8 cellular contexts compared by ENCODE assay signal in genomic region chr3:183447206-183448001, GRCh38. TPM values are rescaled to one million over a fixed set of nuclear protein-coding genes. Genes with fewer than 3 reads are reported as not detected.
DNase-seq lines count a peak whose midpoint lies in the region; ATAC-seq and TF ChIP-seq lines count a peak whose summit lies in the region.

No MANE protein-coding gene starts in this region.

- H3K27me3 ChIP-seq in left lung: no peaks in the 10 kb centered on the region

- POLR2A ChIA-PET in AG04449 (lab: Yijun Ruan, JAX): no interaction called here
- POLR2A ChIA-PET in activated CD4-positive, alpha-beta T cell treated with anti-CD3 and anti-CD28 coated beads, Interleukin-2, amount 10 ng/mL, durations not matched to agents 7 days and 5 days (lab: Charles Lee): interaction anchor here (0.8 kb wide), 1 partner anchor 250 kb away, joined by 3 read pairs; the partner anchor contains the start of gene YEATS2

- peaks cover 21% of the 10 kb centered on the region for H3K9me3 Mint-ChIP-seq in activated CD4-positive, alpha-beta T cell treated with anti-CD3 and anti-CD28 coated beads, Interleukin-2, amount 10 ng/mL, durations not matched to agents 7 days and 5 days
- H3K9me3 Mint-ChIP-seq in dendritic cell treated with granulocyte-macrophage colony-stimulating factor and Interleukin-4, amounts not matched to agents 40 ng/mL and 50 ng/mL, for 4 days: peaks cover 13% of the 10 kb centered on the region

- no peaks in the 10 kb centered on the region for H3K36me3 ChIP-seq in left lung

- intact Hi-C loops in dendritic cell treated with granulocyte-macrophage colony-stimulating factor and Interleukin-4, amounts not matched to agents 40 ng/mL and 50 ng/mL, for 4 days (cut with micrococcal nuclease): no loop called here
- intact Hi-C loops in left lung (cut with DNase I): no loop called here

- peaks cover 19% of the 10 kb centered on the region for H3K27me3 Mint-ChIP-seq in activated CD4-positive, alpha-beta T cell treated with anti-CD3 and anti-CD28 coated beads, Interleukin-2, amount 10 ng/mL, durations not matched to agents 7 days and 5 days
- peaks cover 6% of the 10 kb centered on the region for H3K27me3 Mint-ChIP-seq in dendritic cell treated with granulocyte-macrophage colony-stimulating factor and Interleukin-4, amounts not matched to agents 40 ng/mL and 50 ng/mL, for 4 days

- peaks cover 0 to 19% of the 10 kb centered on the region in 2 donors for H3K9me3 ChIP-seq in left lung

- H3K36me3 Mint-ChIP-seq in activated CD4-positive, alpha-beta T cell treated with anti-CD3 and anti-CD28 coated beads, Interleukin-2, amount 10 ng/mL, durations not matched to agents 7 days and 5 days (ENCODE audit: low read depth): peaks cover 10% of the 10 kb centered on the region
- peaks cover 38% of the 10 kb centered on the region for H3K36me3 Mint-ChIP-seq in dendritic cell treated with granulocyte-macrophage colony-stimulating factor and Interleukin-4, amounts not matched to agents 40 ng/mL and 50 ng/mL, for 4 days (ENCODE audit: low read depth)

- H3K4me3 Mint-ChIP-seq in activated CD4-positive, alpha-beta T cell treated with anti-CD3 and anti-CD28 coated beads, Interleukin-2, amount 10 ng/mL, durations not matched to agents 7 days and 5 days: peak overlapping the region; percentile 94
- peak overlapping the region; percentile 88 for H3K4me3 Mint-ChIP-seq in dendritic cell treated with granulocyte-macrophage colony-stimulating factor and Interleukin-4, amounts not matched to agents 40 ng/mL and 50 ng/mL, for 4 days

- H3K4me1 ChIP-seq in left lung: peaks cover 11 to 15% of the 10 kb centered on the region in 2 donors

- no peak for TF ChIP-seq CTCF in AG04449 (IDR thresholded peaks at IDR 0.05; ENCODE audit: insufficient read depth, low read length, missing control alignments)
- TF ChIP-seq CTCF in left lung (IDR thresholded peaks at IDR 0.05): no peak

- H3K4me3 ChIP-seq in AG04449 (ENCODE audit: low read depth, low read length) (peak overlapping the region; percentile 96), left lung (peak overlapping the region; percentile 63 to 66)

- peaks cover 24% of the 10 kb centered on the region for H3K4me1 Mint-ChIP-seq in activated CD4-positive, alpha-beta T cell treated with anti-CD3 and anti-CD28 coated beads, Interleukin-2, amount 10 ng/mL, durations not matched to agents 7 days and 5 days
- H3K4me1 Mint-ChIP-seq in dendritic cell treated with granulocyte-macrophage colony-stimulating factor and Interleukin-4, amounts not matched to agents 40 ng/mL and 50 ng/mL, for 4 days (ENCODE audit: low read depth): peaks cover 37% of the 10 kb centered on the region

- H3K27ac Mint-ChIP-seq in activated CD4-positive, alpha-beta T cell treated with anti-CD3 and anti-CD28 coated beads, Interleukin-2, amount 10 ng/mL, durations not matched to agents 7 days and 5 days: peak overlapping the region; percentile 85
- peak overlapping the region; percentile 93 for H3K27ac Mint-ChIP-seq in dendritic cell treated with granulocyte-macrophage colony-stimulating factor and Interleukin-4, amounts not matched to agents 40 ng/mL and 50 ng/mL, for 4 days

- H3K27ac ChIP-seq in left lung: peak overlapping the region; percentile 76 to 77

- CTCF ChIA-PET in AG04449 (lab: Yijun Ruan, JAX): interaction anchor here (0.6 to 1.5 kb wide), 4 partner anchors 22 to 437 kb away, joined by 3 to 4 read pairs (median 3); no protein-coding TSS in a partner anchor
- CTCF ChIA-PET in activated CD4-positive, alpha-beta T cell treated with anti-CD3 and anti-CD28 coated beads, Interleukin-2, amount 10 ng/mL, durations not matched to agents 7 days and 5 days (lab: Charles Lee): interaction anchor here (0.6 to 1.1 kb wide), 5 partner anchors 9 to 420 kb away, joined by 3 to 6 read pairs (median 4); no protein-coding TSS in a partner anchor

- peak; percentile 82 for ATAC-seq in GM18907 (IDR thresholded peaks at IDR 0.05; ENCODE audit: unreplicated experiment)
- peak; percentile 89 for ATAC-seq in HG03442 (IDR thresholded peaks at IDR 0.05; ENCODE audit: unreplicated experiment)
- peak; percentile 89 for ATAC-seq in left lung

- peak; percentile 17 for DNase-seq in AG04449 (ENCODE audit: low read depth, low spot score)
- DNase-seq in NCI-H526 (lab: John Stamatoyannopoulos, UW): peak; percentile 84 to 95
- peak; percentile 77 for DNase-seq in activated CD4-positive, alpha-beta T cell treated with anti-CD3 and anti-CD28 coated beads, Interleukin-2, amount 10 ng/mL, durations not matched to agents 7 days and 5 days
- DNase-seq in left lung: peak; percentile 89 to 90
- DNase-seq in stimulated activated CD4-positive, alpha-beta T cell treated with anti-CD3 and anti-CD28 coated beads, Interleukin-1b, Interleukin-23, amount 100 ng/mL, for 48 hours: peak; percentile 85

RNA-seq across cellular contexts. Expression of gene MCF2L2, which starts 19.0 kb away (rescaled TPM):
- total RNA-seq in activated CD4-positive, alpha-beta T cell treated with anti-CD3 and anti-CD28 coated beads, Interleukin-2, amount 10 ng/mL, durations not matched to agents 7 days and 5 days: 1 to 10 TPM; 3.6 to 5.4 TPM
- total RNA-seq in left lung: under 1 TPM; 0.41 to 0.52 TPM

Comparison
In these comparisons a context has a peak if more than half of its experiments do, and no peak if none do; other contexts are left out.
1. Peak in every context shown above with its lines: DNase-seq, ATAC-seq, H3K4me3 ChIP-seq and H3K27ac ChIP-seq.
2. DNase-seq: peak in every context shown above with its lines; median percentile 90 in NCI-H526; 90 in left lung; 85 in stimulated activated CD4-positive, alpha-beta T cell treated with anti-CD3 and anti-CD28 coated beads, Interleukin-1b, Interleukin-23, amount 100 ng/mL, for 48 hours; 77 in activated CD4-positive, alpha-beta T cell treated with anti-CD3 and anti-CD28 coated beads, Interleukin-2, amount 10 ng/mL, durations not matched to agents 7 days and 5 days; 17 in AG04449.